29 cellular contexts compared by ENCODE assay signal in the genomic region with DNA sequence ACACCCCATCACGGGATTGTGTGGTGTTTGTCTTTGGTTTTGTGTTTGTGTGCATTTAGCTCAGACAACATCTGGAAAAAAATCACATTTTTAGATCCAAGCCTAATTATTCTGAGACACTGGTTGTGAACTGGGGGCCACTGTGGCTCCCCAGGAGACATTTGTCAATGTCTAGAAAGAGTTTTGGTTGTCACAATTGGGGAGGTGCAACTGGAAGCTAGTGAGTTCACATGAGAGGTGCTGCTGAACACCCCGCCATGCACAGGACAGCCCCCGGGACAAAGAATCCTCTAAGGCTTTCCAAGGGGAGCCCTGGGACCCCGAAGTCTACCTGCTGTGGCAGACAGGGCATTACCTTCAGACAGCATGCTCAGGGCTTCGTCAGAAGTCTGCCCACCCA. TPM values are rescaled to one million over a fixed set of nuclear protein-coding genes. Genes with fewer than 3 reads are reported as not detected.
"Had no signal": no experiment of that assay in that cellular context is flagged by ENCODE, and none has a peak within 500 bp of the region (broad histone marks: within the 10 kb centered on the region; RNA-seq: fewer than 3 reads in every experiment).

No MANE protein-coding gene starts in this region.

- H3K4me3 ChIP-seq: left lung, lower lobe of right lung, neural progenitor cell, right atrium auricular region, right lobe of liver, smooth muscle cell, stomach, testis, thyroid gland, transverse colon, upper lobe of right lung had no signal

- H3K27me3 ChIP-seq: left lung, neural progenitor cell, neutrophil, right atrium auricular region, right lobe of liver, stomach, testis, thyroid gland, transverse colon, upper lobe of right lung had no signal

- H2AFZ ChIP-seq: neural progenitor cell, parathyroid adenoma had no signal

- H3K9ac ChIP-seq: neural progenitor cell, parathyroid adenoma had no signal

- DNase-seq: hypothalamus; immature natural killer cell; kidney; left colon; left lung; lower lobe of right lung; mammary epithelial cell; mesendoderm; naive B cell; natural killer cell; nephron progenitor cell; occipital lobe; right lobe of liver; stimulated activated CD4-positive, alpha-beta T cell treated with anti-CD3 and anti-CD28 coated beads, Interleukin-1b, Interleukin-23, amount 100 ng/mL, for 48 hours; stimulated activated CD4-positive, alpha-beta T cell treated with anti-CD3 and anti-CD28 coated beads, Interleukin-2, amount 100 ng/mL, for 48 hours; stimulated activated CD4-positive, alpha-beta T cell treated with anti-CD3 and anti-CD28 coated beads, Interleukin-4, amount 100 ng/mL, for 4 hours; stimulated activated CD8-positive, alpha-beta memory T cell treated with anti-CD3 and anti-CD28 coated beads, Interleukin-4, amount 100 ng/mL, for 48 hours; stimulated activated naive CD8-positive, alpha-beta T cell treated with anti-CD3 and anti-CD28 coated beads, Interleukin-15, Interleukin-2, amounts not matched to agents 100 U/mL and 50 U/mL, for 24 hours; stomach; testis; thyroid gland; transverse colon; upper lobe of right lung had no signal

- H3K9me3 ChIP-seq: left lung, lower lobe of right lung, neutrophil, right atrium auricular region, right lobe of liver, testis, thyroid gland, transverse colon, upper lobe of right lung had no signal

- H3K4me1 ChIP-seq: left lung, lower lobe of right lung, neural progenitor cell, parathyroid adenoma, right atrium auricular region, right lobe of liver, stomach, testis, thyroid gland, transverse colon, upper lobe of right lung had no signal

- ATAC-seq: left colon; left lung; lower lobe of right lung; natural killer cell; right lobe of liver; stimulated activated memory B cell treated with anti-CD40 and anti-IgM and Interleukin-4, amounts not matched to agents 10 μg/mL and 1 μg/mL and 100 μg/mL, for 72 hours; stimulated activated naive CD8-positive, alpha-beta T cell treated with anti-CD3 and anti-CD28 coated beads, Interleukin-15, Interleukin-2, amounts not matched to agents 100 U/mL and 50 U/mL, for 24 hours; upper lobe of right lung had no signal

- H3K4me2 ChIP-seq: neural progenitor cell, smooth muscle cell had no signal

- H3K27ac ChIP-seq: left lung, lower lobe of right lung, neural progenitor cell, neutrophil, parathyroid adenoma, right atrium auricular region, right lobe of liver, stomach, testis, thyroid gland, transverse colon, upper lobe of right lung had no signal

- H3K36me3 ChIP-seq: left lung, lower lobe of right lung, neural progenitor cell, neutrophil, right atrium auricular region, right lobe of liver, stomach, thyroid gland, transverse colon, upper lobe of right lung had no signal

RNA-seq across cellular contexts. Expression of a gene that starts 26.5 kb away (rescaled TPM):
- polyA plus RNA-seq: mammary epithelial cell had no signal

RNA-seq across cellular contexts. Expression of a gene that starts 47.1 kb away (rescaled TPM):
- polyA plus RNA-seq: immature natural killer cell had no signal
